1 cellular context compared by ENCODE assay signal in genomic region chr22:35761037-35761436, GRCh38.
TF ChIP-seq lines count a peak whose summit lies in the region.

No MANE protein-coding gene starts in this region.

TF ChIP-seq in GM23338, 12 proteins besides CTCF, POLR2A, EP300 and RAD21:
- TF ChIP-seq ZNF462 (CRISPR knock-in tag; IDR thresholded peaks at IDR 0.05) (no peak), EZH2phosphoT487 (IDR thresholded peaks at IDR 0.05; ENCODE audit: unreplicated experiment) (no peak), REST (IDR thresholded peaks at IDR 0.05; ENCODE audit: unreplicated experiment) (no peak), JUNB (IDR thresholded peaks at IDR 0.05; ENCODE audit: unreplicated experiment) (no peak), POLR2AphosphoS5 (IDR thresholded peaks at IDR 0.05; ENCODE audit: low read depth) (no peak), CREB1 (CRISPR knock-in tag; IDR thresholded peaks at IDR 0.05; ENCODE audit: low read depth) (no peak), NANOG (IDR thresholded peaks at IDR 0.05; ENCODE audit: borderline replicate concordance) (no peak), EZH2 (IDR thresholded peaks at IDR 0.05; ENCODE audit: low read depth, unreplicated experiment) (no peak), ZNF114 (CRISPR knock-in tag; IDR thresholded peaks at IDR 0.05) (no peak)
TF ChIP-seq in GM23338: peak in this region for 0.
